Comparison of ENCODE assay signal across 1 cellular context in genomic region chr9:6412572-6413364, GRCh38.
TF ChIP-seq lines count a peak whose summit lies in the region.

A gene with protein sequence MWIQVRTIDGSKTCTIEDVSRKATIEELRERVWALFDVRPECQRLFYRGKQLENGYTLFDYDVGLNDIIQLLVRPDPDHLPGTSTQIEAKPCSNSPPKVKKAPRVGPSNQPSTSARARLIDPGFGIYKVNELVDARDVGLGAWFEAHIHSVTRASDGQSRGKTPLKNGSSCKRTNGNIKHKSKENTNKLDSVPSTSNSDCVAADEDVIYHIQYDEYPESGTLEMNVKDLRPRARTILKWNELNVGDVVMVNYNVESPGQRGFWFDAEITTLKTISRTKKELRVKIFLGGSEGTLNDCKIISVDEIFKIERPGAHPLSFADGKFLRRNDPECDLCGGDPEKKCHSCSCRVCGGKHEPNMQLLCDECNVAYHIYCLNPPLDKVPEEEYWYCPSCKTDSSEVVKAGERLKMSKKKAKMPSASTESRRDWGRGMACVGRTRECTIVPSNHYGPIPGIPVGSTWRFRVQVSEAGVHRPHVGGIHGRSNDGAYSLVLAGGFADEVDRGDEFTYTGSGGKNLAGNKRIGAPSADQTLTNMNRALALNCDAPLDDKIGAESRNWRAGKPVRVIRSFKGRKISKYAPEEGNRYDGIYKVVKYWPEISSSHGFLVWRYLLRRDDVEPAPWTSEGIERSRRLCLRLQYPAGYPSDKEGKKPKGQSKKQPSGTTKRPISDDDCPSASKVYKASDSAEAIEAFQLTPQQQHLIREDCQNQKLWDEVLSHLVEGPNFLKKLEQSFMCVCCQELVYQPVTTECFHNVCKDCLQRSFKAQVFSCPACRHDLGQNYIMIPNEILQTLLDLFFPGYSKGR (plus strand): TSS chr9:6413199. CDS start chr9:6413491, 292 bp downstream.

TF ChIP-seq in HepG2, 621 proteins besides CTCF, POLR2A, EP300 and RAD21 (continued from another document and continues in another):
- TF ChIP-seq, protein P1, sequence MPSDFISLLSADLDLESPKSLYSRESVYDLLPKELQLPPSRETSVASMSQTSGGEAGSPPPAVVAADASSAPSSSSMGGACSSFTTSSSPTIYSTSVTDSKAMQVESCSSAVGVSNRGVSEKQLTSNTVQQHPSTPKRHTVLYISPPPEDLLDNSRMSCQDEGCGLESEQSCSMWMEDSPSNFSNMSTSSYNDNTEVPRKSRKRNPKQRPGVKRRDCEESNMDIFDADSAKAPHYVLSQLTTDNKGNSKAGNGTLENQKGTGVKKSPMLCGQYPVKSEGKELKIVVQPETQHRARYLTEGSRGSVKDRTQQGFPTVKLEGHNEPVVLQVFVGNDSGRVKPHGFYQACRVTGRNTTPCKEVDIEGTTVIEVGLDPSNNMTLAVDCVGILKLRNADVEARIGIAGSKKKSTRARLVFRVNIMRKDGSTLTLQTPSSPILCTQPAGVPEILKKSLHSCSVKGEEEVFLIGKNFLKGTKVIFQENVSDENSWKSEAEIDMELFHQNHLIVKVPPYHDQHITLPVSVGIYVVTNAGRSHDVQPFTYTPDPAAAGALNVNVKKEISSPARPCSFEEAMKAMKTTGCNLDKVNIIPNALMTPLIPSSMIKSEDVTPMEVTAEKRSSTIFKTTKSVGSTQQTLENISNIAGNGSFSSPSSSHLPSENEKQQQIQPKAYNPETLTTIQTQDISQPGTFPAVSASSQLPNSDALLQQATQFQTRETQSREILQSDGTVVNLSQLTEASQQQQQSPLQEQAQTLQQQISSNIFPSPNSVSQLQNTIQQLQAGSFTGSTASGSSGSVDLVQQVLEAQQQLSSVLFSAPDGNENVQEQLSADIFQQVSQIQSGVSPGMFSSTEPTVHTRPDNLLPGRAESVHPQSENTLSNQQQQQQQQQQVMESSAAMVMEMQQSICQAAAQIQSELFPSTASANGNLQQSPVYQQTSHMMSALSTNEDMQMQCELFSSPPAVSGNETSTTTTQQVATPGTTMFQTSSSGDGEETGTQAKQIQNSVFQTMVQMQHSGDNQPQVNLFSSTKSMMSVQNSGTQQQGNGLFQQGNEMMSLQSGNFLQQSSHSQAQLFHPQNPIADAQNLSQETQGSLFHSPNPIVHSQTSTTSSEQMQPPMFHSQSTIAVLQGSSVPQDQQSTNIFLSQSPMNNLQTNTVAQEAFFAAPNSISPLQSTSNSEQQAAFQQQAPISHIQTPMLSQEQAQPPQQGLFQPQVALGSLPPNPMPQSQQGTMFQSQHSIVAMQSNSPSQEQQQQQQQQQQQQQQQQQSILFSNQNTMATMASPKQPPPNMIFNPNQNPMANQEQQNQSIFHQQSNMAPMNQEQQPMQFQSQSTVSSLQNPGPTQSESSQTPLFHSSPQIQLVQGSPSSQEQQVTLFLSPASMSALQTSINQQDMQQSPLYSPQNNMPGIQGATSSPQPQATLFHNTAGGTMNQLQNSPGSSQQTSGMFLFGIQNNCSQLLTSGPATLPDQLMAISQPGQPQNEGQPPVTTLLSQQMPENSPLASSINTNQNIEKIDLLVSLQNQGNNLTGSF (CRISPR knock-in tag; IDR thresholded peaks at IDR 0.05): peak; percentile 40; the same call in 1 of the 2 replicates
- TF ChIP-seq ZNF280B (CRISPR knock-in tag; IDR thresholded peaks at IDR 0.05; ENCODE audit: borderline replicate concordance) (peak; percentile 63; the same call in 1 of the 2 replicates), ZNF343 (CRISPR knock-in tag; IDR thresholded peaks at IDR 0.05) (peak; percentile 78), AKAP8 (CRISPR knock-in tag; IDR thresholded peaks at IDR 0.05) (no peak), RNF2 (conservative IDR thresholded peaks at IDR 0.05; ENCODE audit: low read depth) (no peak), ATF2 (CRISPR knock-in tag; IDR thresholded peaks at IDR 0.05) (no peak), ERF (CRISPR knock-in tag; IDR thresholded peaks at IDR 0.05) (no peak; the same call in 1 of the 2 replicates), PITX1 (CRISPR knock-in tag; IDR thresholded peaks at IDR 0.05) (no peak), ZNF232 (CRISPR knock-in tag; IDR thresholded peaks at IDR 0.05; ENCODE audit: borderline replicate concordance) (peak; percentile 63; the same call in 1 of the 2 replicates), ZNF577 (CRISPR knock-in tag; IDR thresholded peaks at IDR 0.05; ENCODE audit: borderline replicate concordance, low read depth) (no peak), IKZF4 (CRISPR knock-in tag; IDR thresholded peaks at IDR 0.05; ENCODE audit: borderline replicate concordance, low read depth, not compliant biosample characterization) (no peak), ZNF496 (CRISPR knock-in tag; IDR thresholded peaks at IDR 0.05; ENCODE audit: insufficient replicate concordance) (no peak), IKZF1 (IDR thresholded peaks at IDR 0.05) (no peak), ZNF777 (CRISPR knock-in tag; IDR thresholded peaks at IDR 0.05) (no peak), MLLT10 (CRISPR knock-in tag; IDR thresholded peaks at IDR 0.05) (no peak), ZNF280D (CRISPR knock-in tag; IDR thresholded peaks at IDR 0.05) (no peak), ESRRA (CRISPR knock-in tag; IDR thresholded peaks at IDR 0.05; ENCODE audit: low read depth) (peak; percentile 59; the same call in 1 of the 2 replicates), CREBL2 (CRISPR knock-in tag; IDR thresholded peaks at IDR 0.05; ENCODE audit: borderline replicate concordance) (no peak), THAP11 (CRISPR knock-in tag; IDR thresholded peaks at IDR 0.05) (peak; percentile 80), FLYWCH1 (CRISPR knock-in tag; IDR thresholded peaks at IDR 0.05) (no peak), NR3C1 (CRISPR knock-in tag; IDR thresholded peaks at IDR 0.05) (no peak), HNF4A (CRISPR knock-in tag; IDR thresholded peaks at IDR 0.05) (0 out of 2 replicates have a peak, but pooled peaks have one; percentile 8), ATF1 (CRISPR knock-in tag; IDR thresholded peaks at IDR 0.05) (no peak), ARNTL (CRISPR knock-in tag; IDR thresholded peaks at IDR 0.05) (peak; percentile 64; the same call in 1 of the 2 replicates), MEIS1 (CRISPR knock-in tag; IDR thresholded peaks at IDR 0.05; ENCODE audit: borderline replicate concordance) (no peak), TCF12 (IDR thresholded peaks at IDR 0.05) (no peak), TCF12 (CRISPR knock-in tag; IDR thresholded peaks at IDR 0.05) (no peak), BRD4 (CRISPR knock-in tag; IDR thresholded peaks at IDR 0.05) (no peak), FOXM1 (CRISPR knock-in tag; IDR thresholded peaks at IDR 0.05) (no peak), BHLHE40 (IDR thresholded peaks at IDR 0.05; ENCODE audit: low read length) (no peak), AHR (CRISPR knock-in tag; IDR thresholded peaks at IDR 0.05) (0 out of 2 replicates have a peak, but pooled peaks have one; percentile 32), ZNF775 (CRISPR knock-in tag; IDR thresholded peaks at IDR 0.05; ENCODE audit: borderline replicate concordance) (no peak), JARID2 (CRISPR knock-in tag; IDR thresholded peaks at IDR 0.05; ENCODE audit: insufficient replicate concordance) (no peak), HOXA3 (CRISPR knock-in tag; IDR thresholded peaks at IDR 0.05) (peak; percentile 79; the same call in 1 of the 2 replicates), ZNF282 (IDR thresholded peaks at IDR 0.05; ENCODE audit: partially characterized antibody) (no peak), HNRNPLL (IDR thresholded peaks at IDR 0.05; ENCODE audit: low read depth, low read length, poor library complexity, severe bottlenecking) (peak; percentile 53), ZNF557 (CRISPR knock-in tag; IDR thresholded peaks at IDR 0.05) (0 out of 2 replicates have a peak, but pooled peaks have one; percentile 10), IRX3 (CRISPR knock-in tag; IDR thresholded peaks at IDR 0.05; ENCODE audit: borderline replicate concordance, low read depth) (0 out of 2 replicates have a peak, but pooled peaks have one; percentile 32), LRRFIP1 (CRISPR knock-in tag; conservative IDR thresholded peaks at IDR 0.05) (no peak), GPN1 (CRISPR knock-in tag; IDR thresholded peaks at IDR 0.05; ENCODE audit: borderline replicate concordance) (no peak)
- TF ChIP-seq, protein P2, sequence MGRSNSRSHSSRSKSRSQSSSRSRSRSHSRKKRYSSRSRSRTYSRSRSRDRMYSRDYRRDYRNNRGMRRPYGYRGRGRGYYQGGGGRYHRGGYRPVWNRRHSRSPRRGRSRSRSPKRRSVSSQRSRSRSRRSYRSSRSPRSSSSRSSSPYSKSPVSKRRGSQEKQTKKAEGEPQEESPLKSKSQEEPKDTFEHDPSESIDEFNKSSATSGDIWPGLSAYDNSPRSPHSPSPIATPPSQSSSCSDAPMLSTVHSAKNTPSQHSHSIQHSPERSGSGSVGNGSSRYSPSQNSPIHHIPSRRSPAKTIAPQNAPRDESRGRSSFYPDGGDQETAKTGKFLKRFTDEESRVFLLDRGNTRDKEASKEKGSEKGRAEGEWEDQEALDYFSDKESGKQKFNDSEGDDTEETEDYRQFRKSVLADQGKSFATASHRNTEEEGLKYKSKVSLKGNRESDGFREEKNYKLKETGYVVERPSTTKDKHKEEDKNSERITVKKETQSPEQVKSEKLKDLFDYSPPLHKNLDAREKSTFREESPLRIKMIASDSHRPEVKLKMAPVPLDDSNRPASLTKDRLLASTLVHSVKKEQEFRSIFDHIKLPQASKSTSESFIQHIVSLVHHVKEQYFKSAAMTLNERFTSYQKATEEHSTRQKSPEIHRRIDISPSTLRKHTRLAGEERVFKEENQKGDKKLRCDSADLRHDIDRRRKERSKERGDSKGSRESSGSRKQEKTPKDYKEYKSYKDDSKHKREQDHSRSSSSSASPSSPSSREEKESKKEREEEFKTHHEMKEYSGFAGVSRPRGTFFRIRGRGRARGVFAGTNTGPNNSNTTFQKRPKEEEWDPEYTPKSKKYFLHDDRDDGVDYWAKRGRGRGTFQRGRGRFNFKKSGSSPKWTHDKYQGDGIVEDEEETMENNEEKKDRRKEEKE (IDR thresholded peaks at IDR 0.05): no peak
- TF ChIP-seq, protein P3, sequence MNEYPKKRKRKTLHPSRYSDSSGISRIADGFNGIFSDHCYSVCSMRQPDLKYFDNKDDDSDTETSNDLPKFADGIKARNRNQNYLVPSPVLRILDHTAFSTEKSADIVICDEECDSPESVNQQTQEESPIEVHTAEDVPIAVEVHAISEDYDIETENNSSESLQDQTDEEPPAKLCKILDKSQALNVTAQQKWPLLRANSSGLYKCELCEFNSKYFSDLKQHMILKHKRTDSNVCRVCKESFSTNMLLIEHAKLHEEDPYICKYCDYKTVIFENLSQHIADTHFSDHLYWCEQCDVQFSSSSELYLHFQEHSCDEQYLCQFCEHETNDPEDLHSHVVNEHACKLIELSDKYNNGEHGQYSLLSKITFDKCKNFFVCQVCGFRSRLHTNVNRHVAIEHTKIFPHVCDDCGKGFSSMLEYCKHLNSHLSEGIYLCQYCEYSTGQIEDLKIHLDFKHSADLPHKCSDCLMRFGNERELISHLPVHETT (CRISPR knock-in tag; conservative IDR thresholded peaks at IDR 0.05): peak; percentile 55
